In the genomic region with DNA sequence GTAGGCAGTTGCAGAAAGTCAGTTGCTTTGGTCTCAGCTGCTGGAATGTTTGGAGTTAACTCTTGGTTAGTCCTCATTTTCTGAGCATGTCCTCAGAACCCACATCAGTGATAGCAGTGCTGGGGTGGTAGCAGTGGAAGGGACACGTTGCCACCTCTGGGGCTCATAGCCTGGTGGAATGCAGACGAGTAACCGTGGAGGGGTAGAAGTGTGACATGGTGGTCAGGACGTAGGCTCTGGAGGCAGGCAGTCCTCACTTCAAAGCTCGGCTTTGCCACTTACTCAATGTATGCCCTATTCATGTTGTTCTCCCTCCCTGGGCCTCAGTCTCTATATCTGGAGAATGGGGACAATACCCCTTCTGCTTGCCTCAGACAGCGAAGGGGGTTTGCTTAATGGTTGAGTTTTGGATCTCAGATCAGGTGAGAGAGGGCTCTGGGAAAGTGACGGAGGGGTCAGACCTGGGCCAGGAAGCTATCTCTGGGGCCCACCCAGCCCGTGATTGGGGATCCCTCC, we compare ENCODE assay signal across 19 cellular contexts.
DNase-seq lines count a peak whose midpoint lies in the region; ATAC-seq and TF ChIP-seq lines count a peak whose summit lies in the region.
"Had no signal": no experiment of that assay in that cellular context is flagged by ENCODE, and none has a peak within 500 bp of the region (broad histone marks: within the 10 kb centered on the region; RNA-seq: fewer than 3 reads in every experiment).

No MANE protein-coding gene starts in this region.

- whole genome bisulfite sequencing in transverse colon (ENCODE audit: low coverage in 1 of 2), 2 donors, result 78 to 97% methylated on average over 4 to 8 of the region's 8 CpGs

- H3K36me3 ChIP-seq in left ventricle myocardium inferior (peaks cover 38% of the 10 kb centered on the region), transverse colon (no peaks in the 10 kb centered on the region), WERI-Rb-1 (peaks cover 3% of the 10 kb centered on the region; the same call in 1 of the 2 replicates)
- H3K36me3 ChIP-seq: HAP-1 had no signal

- H3K27me3 ChIP-seq in left ventricle myocardium inferior (ENCODE audit: low read depth) (no peaks in the 10 kb centered on the region), transverse colon (no peaks in the 10 kb centered on the region), WERI-Rb-1 (ENCODE audit: insufficient read depth, low read depth, severe bottlenecking) (no peaks in the 10 kb centered on the region)
- H3K27me3 ChIP-seq: left lung had no signal

- no peak for TF ChIP-seq EP300 in transverse colon (IDR thresholded peaks at IDR 0.05; ENCODE audit: low read depth)

- peaks cover 91% of the 10 kb centered on the region for H3K4me1 ChIP-seq in left ventricle myocardium inferior
- H3K4me1 ChIP-seq in transverse colon, result peaks cover 57 to 74% (median 70%) of the 10 kb centered on the region in 4 donors
- H3K4me1 ChIP-seq: parathyroid adenoma had no signal

- intact Hi-C loops in left ventricle myocardium inferior (cut with micrococcal nuclease), result loop anchor here (10.0 kb wide), 1 partner anchor 49 kb away; no protein-coding TSS in a partner anchor
- intact Hi-C loops in left ventricle myocardium superior (cut with micrococcal nuclease), result loop anchor here (10.0 kb wide), 1 partner anchor 49 kb away; no protein-coding TSS in a partner anchor
- intact Hi-C loops in transverse colon (cut with DNase I; ENCODE audit: low total_unique reads), result no loop called here

- H3K9me3 ChIP-seq in left ventricle myocardium inferior (replicated peaks), result no peaks in the 10 kb centered on the region
- H3K9me3 ChIP-seq in transverse colon, result no peaks in the 10 kb centered on the region
- H3K9me3 ChIP-seq in WERI-Rb-1 (ENCODE audit: severe bottlenecking), result no peaks in the 10 kb centered on the region
- H3K9me3 ChIP-seq: HAP-1, left lung had no signal

- DNase-seq in left ventricle myocardium inferior (no peak), left ventricle myocardium superior (no peak), transverse colon (no peak), WERI-Rb-1 (no peak), NOMO-1 treated with dmso at 0.1 percent for 144 hours (lab: John Stamatoyannopoulos, UW; ENCODE audit: unreplicated experiment) (no peak)
- no peak for DNase-seq in central memory CD8-positive, alpha-beta T cell (ENCODE audit: low spot score in 2 of 2)
- no peak for DNase-seq in natural killer cell treated with Interleukin-12 subunit alpha and Interleukin-12 subunit beta and Interleukin-15 and Interleukin-18, amount 100 ng/mL, for 72 hours (ENCODE audit: low spot score)
- no peak for DNase-seq in activated CD4-positive, CD25-positive, alpha-beta regulatory T cell treated with anti-CD3 and anti-CD28 coated beads, Interleukin-2, amount 50 U/mL, for 72 hours
- DNase-seq: activated naive CD4-positive, alpha-beta T cell treated with anti-CD3 and anti-CD28 coated beads for 36 hours; CD4-positive, alpha-beta memory T cell; left lung; NCI-H1048; NCI-H2107; NCI-H69 had no signal

- H3K4me3 ChIP-seq in left ventricle myocardium inferior (no peak overlapping the region), transverse colon (no peak overlapping the region), WERI-Rb-1 (ENCODE audit: low read depth, low read length) (no peak overlapping the region)
- H3K4me3 ChIP-seq: HAP-1, left lung, smooth muscle cell had no signal

- no peaks in the 10 kb centered on the region for H3K9me3 Mint-ChIP-seq in central memory CD8-positive, alpha-beta T cell
- H3K9me3 Mint-ChIP-seq in natural killer cell treated with Interleukin-12 subunit alpha and Interleukin-12 subunit beta and Interleukin-15 and Interleukin-18, amount 100 ng/mL, for 72 hours, result no peaks in the 10 kb centered on the region
- H3K9me3 Mint-ChIP-seq: activated naive CD4-positive, alpha-beta T cell treated with anti-CD3 and anti-CD28 coated beads for 36 hours; CD4-positive, alpha-beta memory T cell; T-helper 2 cell treated with Interferon-gamma antibody and Interleukin-4, amounts not matched to agents 5 μg/mL and 100 μg/mL, for 36 hours had no signal

- peak overlapping the region; percentile 69 for H3K27ac Mint-ChIP-seq in central memory CD8-positive, alpha-beta T cell (ENCODE audit: low read depth)
- H3K27ac Mint-ChIP-seq in natural killer cell treated with Interleukin-12 subunit alpha and Interleukin-12 subunit beta and Interleukin-15 and Interleukin-18, amount 100 ng/mL, for 72 hours, result peak overlapping the region; percentile 75 to 81
- H3K27ac Mint-ChIP-seq: activated naive CD4-positive, alpha-beta T cell treated with anti-CD3 and anti-CD28 coated beads for 36 hours; T-helper 2 cell treated with Interferon-gamma antibody and Interleukin-4, amounts not matched to agents 5 μg/mL and 100 μg/mL, for 36 hours had no signal

- TF ChIP-seq CTCF in left ventricle myocardium inferior (IDR thresholded peaks at IDR 0.05; ENCODE audit: borderline replicate concordance), result no peak
- no peak for TF ChIP-seq CTCF in transverse colon (IDR thresholded peaks at IDR 0.05)
- TF ChIP-seq CTCF in WERI-Rb-1 (IDR thresholded peaks at IDR 0.05; ENCODE audit: low read depth, low read length), result no peak

- H3K27ac ChIP-seq in left ventricle myocardium inferior (replicated peaks) (peak overlapping the region; percentile 84), transverse colon (peak overlapping the region; percentile 78 to 92 (median 86)), WERI-Rb-1 (no peak overlapping the region)
- H3K27ac ChIP-seq: KMS-11, parathyroid adenoma had no signal

- H3K36me3 Mint-ChIP-seq in central memory CD8-positive, alpha-beta T cell (ENCODE audit: insufficient read depth), result peaks cover 34% of the 10 kb centered on the region
- peaks cover 5% of the 10 kb centered on the region for H3K36me3 Mint-ChIP-seq in natural killer cell treated with Interleukin-12 subunit alpha and Interleukin-12 subunit beta and Interleukin-15 and Interleukin-18, amount 100 ng/mL, for 72 hours

- ATAC-seq in left ventricle myocardium superior, result no peak
- peak; percentile 21 for ATAC-seq in central memory CD8-positive, alpha-beta T cell (replicated peaks; ENCODE audit: extremely low read depth, poor library complexity, severe bottlenecking)
- peak; percentile 28 to 34 for ATAC-seq in natural killer cell treated with Interleukin-12 subunit alpha and Interleukin-12 subunit beta and Interleukin-15 and Interleukin-18, amount 100 ng/mL, for 72 hours
- ATAC-seq: left lung had no signal

- no peak for TF ChIP-seq POLR2A in transverse colon (IDR thresholded peaks at IDR 0.05)

- in situ Hi-C loops in transverse colon (cut with MboI; ENCODE audit: low pct_ligation_motif_present in 1 of 4, low pct_unique_long_range_greater_than_20kb in 1 of 4, low sequenced_read_pairs in 3 of 4), result no loop called here

- H3K27me3 Mint-ChIP-seq in central memory CD8-positive, alpha-beta T cell, result no peaks in the 10 kb centered on the region
- no peaks in the 10 kb centered on the region for H3K27me3 Mint-ChIP-seq in natural killer cell treated with Interleukin-12 subunit alpha and Interleukin-12 subunit beta and Interleukin-15 and Interleukin-18, amount 100 ng/mL, for 72 hours
- H3K27me3 Mint-ChIP-seq: CD4-positive, alpha-beta memory T cell had no signal

- peaks cover 89% of the 10 kb centered on the region for H3K4me1 Mint-ChIP-seq in central memory CD8-positive, alpha-beta T cell
- peaks cover 74 to 88% of the 10 kb centered on the region in 2 donors for H3K4me1 Mint-ChIP-seq in natural killer cell treated with Interleukin-12 subunit alpha and Interleukin-12 subunit beta and Interleukin-15 and Interleukin-18, amount 100 ng/mL, for 72 hours (ENCODE audit: low read depth in 2 of 2)

- peak overlapping the region; percentile 79 for H3K4me3 Mint-ChIP-seq in central memory CD8-positive, alpha-beta T cell
- peak overlapping the region; percentile 64 for H3K4me3 Mint-ChIP-seq in natural killer cell treated with Interleukin-12 subunit alpha and Interleukin-12 subunit beta and Interleukin-15 and Interleukin-18, amount 100 ng/mL, for 72 hours
- H3K4me3 Mint-ChIP-seq: activated naive CD4-positive, alpha-beta T cell treated with anti-CD3 and anti-CD28 coated beads for 36 hours; T-helper 2 cell treated with Interferon-gamma antibody and Interleukin-4, amounts not matched to agents 5 μg/mL and 100 μg/mL, for 36 hours had no signal
